ENCODE assay signal across 1 cellular context in the genomic region with DNA sequence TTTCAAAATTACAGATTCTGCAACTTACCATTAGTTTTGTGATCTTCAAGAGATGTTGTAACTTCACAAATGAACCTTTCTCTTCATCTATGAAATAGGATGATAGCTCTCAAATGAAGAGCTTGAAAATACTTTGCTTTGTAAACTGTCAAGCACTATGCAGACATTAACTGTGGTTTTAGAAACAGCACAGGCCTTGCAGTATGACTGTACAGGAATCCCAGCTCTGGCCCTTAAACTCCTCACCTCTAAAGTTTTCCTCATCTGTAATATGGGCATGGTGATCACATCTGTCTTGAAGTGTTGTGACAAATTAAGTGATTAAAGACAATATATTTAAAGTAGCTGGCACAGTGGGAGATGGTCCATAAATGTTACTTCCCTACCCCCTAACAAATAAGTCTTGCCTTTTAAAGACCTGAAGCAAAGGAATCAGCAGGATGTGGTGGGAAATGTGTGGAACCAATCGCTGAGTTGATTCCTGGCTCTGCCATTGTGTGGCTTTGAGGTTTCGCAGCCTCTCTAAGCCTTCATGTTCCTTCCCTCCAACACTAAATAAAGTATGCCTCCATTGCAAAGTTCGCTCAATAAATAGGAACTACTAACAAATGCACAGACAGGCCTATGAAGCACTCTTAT.
TF ChIP-seq lines count a peak whose summit lies in the region.

No MANE protein-coding gene starts in this region.

TF ChIP-seq in WTC11, 78 proteins besides CTCF, POLR2A, EP300 and RAD21 (continued from another document):
- no peak for TF ChIP-seq ZNF512 (CRISPR knock-in tag; IDR thresholded peaks at IDR 0.05; ENCODE audit: borderline replicate concordance)
- TF ChIP-seq ATF6 (CRISPR knock-in tag; IDR thresholded peaks at IDR 0.05): no peak
- no peak for TF ChIP-seq ATF2 (CRISPR knock-in tag; IDR thresholded peaks at IDR 0.05; ENCODE audit: borderline replicate concordance, low read depth)
